Comparison of ENCODE assay signal across 9 cellular contexts in the genomic region with DNA sequence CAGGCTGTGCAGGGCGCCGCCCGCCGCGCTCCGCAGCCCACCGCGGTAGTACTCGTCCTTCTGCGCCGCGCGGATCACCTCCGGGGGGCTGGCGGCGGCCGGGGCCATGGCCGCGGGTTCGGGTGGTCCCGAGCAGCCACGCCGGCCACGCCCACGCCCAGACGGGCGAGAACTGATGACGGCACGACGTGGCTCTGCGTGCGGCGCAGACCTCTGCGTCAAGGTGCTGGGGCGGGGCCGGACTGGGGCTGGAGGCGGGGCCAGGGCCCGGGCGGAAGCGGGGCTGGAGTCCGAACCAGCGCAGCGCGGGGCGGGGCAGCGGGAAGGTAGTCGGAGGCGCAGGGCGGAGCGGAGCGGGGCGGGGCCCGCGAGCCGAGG. TPM values are rescaled to one million over a fixed set of nuclear protein-coding genes. Genes with fewer than 3 reads are reported as not detected.
DNase-seq lines count a peak whose midpoint lies in the region; ATAC-seq, FAIRE-seq and TF ChIP-seq lines count a peak whose summit lies in the region.
"Had no signal": no experiment of that assay in that cellular context is flagged by ENCODE, and none has a peak within 500 bp of the region (broad histone marks: within the 10 kb centered on the region; RNA-seq: fewer than 3 reads in every experiment).

A gene (minus strand): TSS at position 170 of the 378 bp plus-strand sequence. CDS start 62 bp downstream, at position 108.

- H3K27ac ChIP-seq in kidney (ENCODE audit: low read depth in 2 of 2, low read length in 2 of 2) = peak within 1 kb of the TSS; percentile 75 to 86

- ATAC-seq in HG03432 (IDR thresholded peaks at IDR 0.05; ENCODE audit: unreplicated experiment) = peak; percentile 86

- peak within 1 kb of the TSS; percentile 69 to 75 for H3K9ac ChIP-seq in kidney (ENCODE audit: low read length in 2 of 2)

- peak; percentile 65 for TF ChIP-seq POLR2A in GM19193 (IDR thresholded peaks at IDR 0.05; ENCODE audit: extremely low read depth, insufficient read depth, insufficient read length)

- no peak for TF ChIP-seq CTCF in kidney (IDR thresholded peaks at IDR 0.05; ENCODE audit: borderline replicate concordance, extremely low read depth, insufficient read depth)

- peaks cover 12 to 21% of the 10 kb centered on the region in 2 donors for H3K4me1 ChIP-seq in kidney (ENCODE audit: control insufficient read depth in 1 of 2, insufficient read depth in 1 of 2, low read depth in 1 of 2, low read length in 2 of 2)

- H3K9me3 ChIP-seq in kidney (ENCODE audit: control insufficient read depth in 1 of 2, low read length in 2 of 2) = no peaks in the 10 kb centered on the region

- peak; percentile 88 to 90 for DNase-seq in AML-193 (lab: John Stamatoyannopoulos, UW)
- DNase-seq in NCI-H510A treated with DMSO at 0.1 percent for 48 hours (lab: John Stamatoyannopoulos, UW) = peak; percentile 99
- DNase-seq in activated CD4-positive, alpha-beta T cell treated with anti-CD3 and anti-CD28 coated beads for 24 hours (ENCODE audit: low read depth in 2 of 2) = peak; percentile 99
- DNase-seq in cerebellum (ENCODE audit: low spot score) = peak; percentile 99
- peak; percentile 99 for DNase-seq in kidney
- peak; percentile 99 to 100 for DNase-seq in stimulated activated CD4-positive, alpha-beta T cell treated with anti-CD3 and anti-CD28 coated beads, Interleukin-15, amount 100 ng/mL, for 1 hour (ENCODE audit: low read depth in 1 of 2, low spot score in 1 of 2)

- intact Hi-C loops in kidney (cut with DNase I) = loop anchor here (10.0 kb wide), 1 partner anchor 132 kb away; no protein-coding TSS in a partner anchor

- H3K36me3 ChIP-seq in kidney (ENCODE audit: control insufficient read depth in 1 of 2, insufficient read depth in 2 of 2, low read length in 2 of 2) = peaks cover 0 to 2% of the 10 kb centered on the region in 2 donors

- FAIRE-seq in kidney (lab: Jason Lieb, UNC) = no peak
- FAIRE-seq: colon had no signal

- peak within 1 kb of the TSS; percentile 68 to 79 for H3K4me3 ChIP-seq in kidney (ENCODE audit: low read length in 2 of 2)

RNA-seq across cellular contexts. Expression of the gene that starts here (rescaled TPM):
- total RNA-seq in cerebellum (14.1 TPM), kidney (25.6 TPM)
- 26.8 TPM for polyA plus RNA-seq in kidney (ENCODE audit: insufficient read depth, low read depth, low replicate concordance)

Comparison
In these comparisons a context has a peak if more than half of its experiments do, and no peak if none do; other contexts are left out.
1. Peak in every context shown above with its lines: DNase-seq, ATAC-seq, H3K4me3 ChIP-seq and H3K27ac ChIP-seq.